In the genomic region with DNA sequence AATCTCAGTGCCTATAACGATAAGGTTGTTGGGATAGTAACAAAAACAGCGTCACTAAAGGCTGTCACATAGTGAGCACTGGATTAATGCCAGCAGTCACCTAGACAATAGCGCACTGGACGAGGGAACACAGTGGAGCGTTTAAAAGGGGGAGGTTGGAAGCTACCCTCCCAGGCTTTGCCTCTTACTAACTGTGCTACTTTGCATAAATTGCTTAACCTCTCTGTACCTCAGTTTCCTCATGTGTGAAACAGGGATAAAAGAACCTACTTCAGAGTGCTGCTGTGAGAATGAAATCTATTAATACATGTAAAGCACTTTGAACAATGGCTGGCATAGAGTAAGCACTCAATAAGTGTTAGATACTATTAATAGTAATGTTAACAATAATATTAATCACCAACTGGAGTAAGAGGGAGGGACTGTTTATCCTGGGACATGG, we compare ENCODE assay signal across 8 cellular contexts. TPM values are rescaled to one million over a fixed set of nuclear protein-coding genes. Genes with fewer than 3 reads are reported as not detected.
DNase-seq lines count a peak whose midpoint lies in the region; ATAC-seq and TF ChIP-seq lines count a peak whose summit lies in the region.

No MANE protein-coding gene starts in this region.

- H3K4me2 ChIP-seq in smooth muscle cell: peak overlapping the region; percentile 75

- H3K9me3 ChIP-seq in HUES6 (ENCODE audit: control insufficient read depth, insufficient read depth, low read depth, low read length) (no peaks in the 10 kb centered on the region), SJCRH30 (replicated peaks) (no peaks in the 10 kb centered on the region), heart left ventricle (no peaks in the 10 kb centered on the region), smooth muscle cell (replicated peaks; ENCODE audit: low read depth) (no peaks in the 10 kb centered on the region)

- H4K20me1 ChIP-seq in smooth muscle cell (ENCODE audit: low read depth): no peaks in the 10 kb centered on the region

- 1 to 17% (median 10%) methylated on average over 5 of the region's 5 CpGs for WGBS in heart left ventricle, 4 donors
- 74% methylated on average over 5 of the region's 5 CpGs for WGBS in smooth muscle cell (ENCODE audit: low lambda C conversion rate)

- peaks cover 66% of the 10 kb centered on the region for H3K79me2 ChIP-seq in smooth muscle cell (ENCODE audit: low read depth)

- H3K27ac ChIP-seq in HUES6 (ENCODE audit: low read depth, low read length) (peak overlapping the region; percentile 87; the same call in 1 of the 2 replicates), SJCRH30 (peak overlapping the region; percentile 80), heart left ventricle (peak overlapping the region; percentile 97 to 100 (median 98)), smooth muscle cell (ENCODE audit: low read depth) (peak overlapping the region; percentile 82)

- peak in 1 of 2 donors; percentile 68 for TF ChIP-seq POLR2A in heart left ventricle (IDR thresholded peaks at IDR 0.05)

- TF ChIP-seq CTCF in heart left ventricle (IDR thresholded peaks at IDR 0.05): no peak
- no peak for TF ChIP-seq CTCF in smooth muscle cell (IDR thresholded peaks at IDR 0.05; ENCODE audit: borderline replicate concordance, insufficient read depth, poor library complexity, severe bottlenecking)
- TF ChIP-seq CTCF in GM13977 (IDR thresholded peaks at IDR 0.05; ENCODE audit: extremely low read depth, insufficient read depth, missing control alignments): no peak

- no peak overlapping the region for H2AFZ ChIP-seq in smooth muscle cell (ENCODE audit: low read depth)

- DNase-seq in SJCRH30 (no peak), heart left ventricle (peak in 4 of 5 donors; percentile 57 to 74 (median 68)), smooth muscle cell (lab: John Stamatoyannopoulos, UW; ENCODE audit: unreplicated experiment) (no peak), GM13977 (ENCODE audit: low spot score) (no peak)
- DNase-seq in activated CD4-positive, CD25-positive, alpha-beta regulatory T cell treated with anti-CD3 and anti-CD28 coated beads, Interleukin-2, amount 50 U/mL, for 72 hours: no peak

- H3F3A ChIP-seq in smooth muscle cell (ENCODE audit: low read depth): peaks cover 13% of the 10 kb centered on the region

- H3K9ac ChIP-seq in HUES6 (ENCODE audit: low read length) (peak overlapping the region; percentile 79), smooth muscle cell (ENCODE audit: low read depth) (peak overlapping the region; percentile 64)

- ATAC-seq in heart left ventricle (peak; percentile 64 to 81 (median 72)), GM18520 (IDR thresholded peaks at IDR 0.05; ENCODE audit: unreplicated experiment) (no peak), HG03159 (IDR thresholded peaks at IDR 0.05; ENCODE audit: unreplicated experiment) (no peak)

- H3K4me1 ChIP-seq in HUES6 (ENCODE audit: control insufficient read depth, insufficient read depth, low read length) (peaks cover 66% of the 10 kb centered on the region), SJCRH30 (peaks cover 43% of the 10 kb centered on the region), heart left ventricle (peaks cover 36 to 100% (median 88%) of the 10 kb centered on the region in 12 donors), smooth muscle cell (ENCODE audit: low read depth) (peaks cover 31% of the 10 kb centered on the region)

- intact Hi-C loops in heart left ventricle (cut with DNase I): loop anchor here in 4 of 10 donors (2.0 to 10.0 kb wide), 3 partner anchors 35 to 137 kb away; no protein-coding TSS in a partner anchor

- H3K27me3 ChIP-seq in HUES6 (ENCODE audit: control insufficient read depth, insufficient read depth, low read length) (no peaks in the 10 kb centered on the region), SJCRH30 (no peaks in the 10 kb centered on the region), heart left ventricle (no peaks in the 10 kb centered on the region), smooth muscle cell (ENCODE audit: low read depth) (no peaks in the 10 kb centered on the region)

- in situ Hi-C loops in GM13977 (cut with MboI; ENCODE audit: low pct_unique_long_range_greater_than_20kb, low sequenced_read_pairs, unreplicated experiment): no loop called here

- peaks cover 47% of the 10 kb centered on the region for H3K36me3 ChIP-seq in HUES6 (ENCODE audit: control insufficient read depth, insufficient read depth, low read length)
- peaks cover 21% of the 10 kb centered on the region for H3K36me3 ChIP-seq in SJCRH30
- peaks cover 0 to 74% (median 29%) of the 10 kb centered on the region in 9 donors for H3K36me3 ChIP-seq in heart left ventricle
- H3K36me3 ChIP-seq in smooth muscle cell (ENCODE audit: low read depth): no peaks in the 10 kb centered on the region

- no peak overlapping the region for H3K4me3 ChIP-seq in HUES6 (ENCODE audit: low read depth, low read length)
- no peak overlapping the region for H3K4me3 ChIP-seq in SJCRH30
- H3K4me3 ChIP-seq in heart left ventricle: peak overlapping the region in 9 of 12 donors; percentile 3 to 46 (median 29)
- H3K4me3 ChIP-seq in smooth muscle cell: no peak overlapping the region

RNA-seq across cellular contexts. Expression of gene BCL2L1, which starts 10.5 kb away (rescaled TPM):
- 33.1 and 33.4 TPM in 2 replicates for total RNA-seq in SJCRH30 (2014; rRNA removed; shearing (Covaris generic))
- total RNA-seq in heart left ventricle (100 to 1,000 TPM in 1 of 9 donors, 10 to 100 TPM in 8; 32.2 to 176 (median 62.6) TPM), smooth muscle cell (35.5 and 47.0 TPM in 2 replicates)
- polyA plus RNA-seq in heart left ventricle (100 to 1,000 TPM in 1 of 2 donors, 10 to 100 TPM in 1; 43.1 to 217 TPM), smooth muscle cell (24.8 and 41.1 TPM in 2 replicates)

RNA-seq across cellular contexts. Expression of gene TPX2, which starts 27.0 kb away (rescaled TPM):
- total RNA-seq in SJCRH30 (2014; rRNA removed; shearing (Covaris generic)): 237 and 240 TPM in 2 replicates
- total RNA-seq in heart left ventricle: 10 to 100 TPM in 1 of 9 donors, 1 to 10 TPM in 3, under 1 TPM in 5; 0.38 to 15.2 (median 0.77) TPM
- under 1 TPM; 0.04 to 0.97 TPM for polyA plus RNA-seq in heart left ventricle
- 24.5 and 28.3 TPM in 2 replicates for total RNA-seq in smooth muscle cell
- polyA plus RNA-seq in smooth muscle cell: 18.7 and 21.7 TPM in 2 replicates

Comparison
In these comparisons a context has a peak if more than half of its experiments do, and no peak if none do; other contexts are left out.
1. H3K4me3 ChIP-seq: peak in heart left ventricle (9 of 12); none in HUES6 (single experiment), SJCRH30 (single experiment) and smooth muscle cell (single experiment).
2. DNase-seq: peak in heart left ventricle (4 of 5); none in SJCRH30 (0 of 2), smooth muscle cell (single experiment), activated CD4-positive, CD25-positive, alpha-beta regulatory T cell treated with anti-CD3 and anti-CD28 coated beads, Interleukin-2, amount 50 U/mL, for 72 hours (single experiment) and GM13977 (single experiment).
3. ATAC-seq: peak in heart left ventricle (4 of 4); none in GM18520 (single experiment) and HG03159 (single experiment).
4. Peak in every context shown above with its lines, with median percentiles within 50 percentile points of each other: H3K27ac ChIP-seq.